Comparison of ENCODE assay signal across 7 cellular contexts in genomic region chr9:93468763-93469456, GRCh38. TPM values are rescaled to one million over a fixed set of nuclear protein-coding genes. Genes with fewer than 3 reads are reported as not detected.
DNase-seq lines count a peak whose midpoint lies in the region; ATAC-seq and TF ChIP-seq lines count a peak whose summit lies in the region.

No MANE protein-coding gene starts in this region.

- H3K27ac ChIP-seq in HUES64 (ENCODE audit: low read depth, low read length) (0 out of 2 replicates have a peak overlapping the region, but pooled peaks have one; percentile 14), adipose tissue (ENCODE audit: low read depth, low read length) (peak overlapping the region; percentile 72), spleen (peak overlapping the region in 6 of 8 donors; percentile 47 to 81 (median 66))

- TF ChIP-seq CTCF in spleen (IDR thresholded peaks at IDR 0.05 in 8 of 11, conservative IDR thresholded peaks at IDR 0.05 in 3 of 11): no peak

- H3K9me3 ChIP-seq in HUES64 (ENCODE audit: insufficient read depth, low read depth, low read length): no peaks in the 10 kb centered on the region
- H3K9me3 ChIP-seq in spleen: no peaks in the 10 kb centered on the region

- DNase-seq in iPS-NIHi11 (ENCODE audit: low spot score) (peak; percentile 21), spleen (no peak), ureter (ENCODE audit: low spot score) (no peak)

- no peak overlapping the region for H3K9ac ChIP-seq in HUES64 (ENCODE audit: low read depth, low read length)

- WGBS in HUES64: 64% methylated on average over 5 of the region's 5 CpGs
- WGBS in adipose tissue, 3 donors: 28 to 32% (median 29%) methylated on average over 5 of the region's 5 CpGs
- 36 to 57% (median 44%) methylated on average over 5 of the region's 5 CpGs for WGBS in spleen, 5 donors

- intact Hi-C loops in spleen (cut with DNase I; ENCODE audit: low total_unique reads): no loop called here

- H3K36me3 ChIP-seq in HUES64 (ENCODE audit: insufficient read depth, low read length): peaks cover 19% of the 10 kb centered on the region
- peaks cover 0 to 27% (median 4%) of the 10 kb centered on the region in 6 donors for H3K36me3 ChIP-seq in spleen

- no peak for TF ChIP-seq POLR2A in spleen (IDR thresholded peaks at IDR 0.05)

- ATAC-seq in HG03342 (IDR thresholded peaks at IDR 0.05; ENCODE audit: unreplicated experiment) (no peak), GM21423 (IDR thresholded peaks at IDR 0.05; ENCODE audit: unreplicated experiment) (no peak)

- H3K4me1 ChIP-seq in HUES64 (ENCODE audit: insufficient read depth, low read length): peaks cover 60% of the 10 kb centered on the region
- peaks cover 29 to 84% (median 68%) of the 10 kb centered on the region in 6 donors for H3K4me1 ChIP-seq in spleen

- H3K27me3 ChIP-seq in HUES64 (ENCODE audit: insufficient read depth, low read length) (no peaks in the 10 kb centered on the region), spleen (replicated peaks in 1 of 7) (no peaks in the 10 kb centered on the region)

- H3K4me3 ChIP-seq in HUES64 (ENCODE audit: low read length): no peak overlapping the region
- H3K4me3 ChIP-seq in spleen: no peak overlapping the region

RNA-seq across cellular contexts. Expression of gene FAM120AOS, which starts 15.5 kb away (rescaled TPM):
- 36.5 TPM for polyA plus RNA-seq in HUES64 (2013, experiment 1 of 2)
- 39.5 TPM for polyA plus RNA-seq in HUES64 (2013, experiment 2 of 2)
- polyA plus RNA-seq in adipose tissue (10 to 100 TPM; 21.2 to 44.8 (median 44.7) TPM), spleen (10 to 100 TPM; 20.6 to 31.2 (median 27.2) TPM)
- total RNA-seq in spleen (10 to 100 TPM; 30.8 to 46.8 (median 39.7) TPM), ureter (61.4 TPM)

RNA-seq across cellular contexts. Expression of gene FAM120A, which starts 17.4 kb away (rescaled TPM):
- 26.9 TPM for polyA plus RNA-seq in HUES64 (2013, experiment 1 of 2)
- polyA plus RNA-seq in HUES64 (2013, experiment 2 of 2): 28.0 TPM
- polyA plus RNA-seq in adipose tissue (10 to 100 TPM; 38.4 to 60.1 (median 53.3) TPM), spleen (10 to 100 TPM; 33.0 to 45.8 (median 36.7) TPM)
- total RNA-seq in spleen (100 to 1,000 TPM in 5 of 7 donors, 10 to 100 TPM in 2; 96.7 to 116 (median 108) TPM), ureter (197 TPM)

Comparison
In these comparisons a context has a peak if more than half of its experiments do, and no peak if none do; other contexts are left out.
1. H3K27ac ChIP-seq: peak in every context shown above with its lines; median percentile 72 in adipose tissue; 66 in spleen; 14 in HUES64.